1 cellular context compared by ENCODE assay signal in genomic region chr7:128737867-128738390, GRCh38.
A peak's percentile ranks its signal among the peaks of the same experiment; 100 is the strongest.
TF ChIP-seq lines count a peak whose summit lies in the region.

No MANE protein-coding gene starts in this region.

TF ChIP-seq in endothelial cell of umbilical vein, 7 proteins besides CTCF, POLR2A, EP300 and RAD21:
- TF ChIP-seq JUN (IDR thresholded peaks at IDR 0.05; ENCODE audit: borderline replicate concordance, insufficient read depth, insufficient read length, low read depth) (peak; percentile 28), MAX (IDR thresholded peaks at IDR 0.05; ENCODE audit: insufficient read depth, insufficient read length) (no peak), FOS (IDR thresholded peaks at IDR 0.05; ENCODE audit: borderline replicate concordance, insufficient read depth, low read length) (peak; percentile 58)
TF ChIP-seq in endothelial cell of umbilical vein: peak in this region for 2.
